In the genomic region with DNA sequence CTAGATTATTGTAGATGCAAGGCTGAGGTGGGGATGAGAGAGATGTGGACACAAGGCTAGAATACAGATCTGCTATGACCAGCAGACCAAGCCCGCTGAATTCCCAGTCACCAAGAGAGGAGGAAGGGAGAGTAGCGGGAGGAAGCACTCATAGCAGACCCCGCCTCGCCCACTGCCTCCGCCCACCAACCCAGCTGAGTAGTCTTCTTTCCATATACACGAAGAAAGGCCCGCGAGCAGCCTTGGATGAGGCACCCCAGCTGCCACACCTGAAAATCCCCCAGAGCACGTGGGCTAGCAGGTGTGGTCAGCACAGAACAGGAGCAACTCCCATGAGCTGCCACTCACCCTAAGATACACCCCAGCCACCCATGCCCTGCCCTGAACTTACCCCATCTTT, we compare ENCODE assay signal across 39 cellular contexts. TPM values are rescaled to one million over a fixed set of nuclear protein-coding genes. Genes with fewer than 3 reads are reported as not detected.
"Had no signal": no experiment of that assay in that cellular context is flagged by ENCODE, and none has a peak within 500 bp of the region (broad histone marks: within the 10 kb centered on the region; RNA-seq: fewer than 3 reads in every experiment).

No MANE protein-coding gene starts in this region.

- H3K27ac ChIP-seq: ascending aorta, breast epithelium, Peyer's patch, SJSA1, VCaP had no signal

- H3K27ac Mint-ChIP-seq: activated B cell treated with CpG ODN at 0.5 μM for 24 hours; activated CD4-positive, alpha-beta memory T cell treated with anti-CD3 and anti-CD28 coated beads for 36 hours; activated naive CD4-positive, alpha-beta T cell treated with anti-CD3 and anti-CD28 coated beads, Interleukin-2, amount 50 U/mL, for 24 hours; activated naive CD8-positive, alpha-beta T cell treated with anti-CD3 and anti-CD28 coated beads, Interleukin-2, amount 10 ng/mL, durations not matched to agents 7 days and 5 days; activated T-helper 2 cell treated with anti-CD3 and anti-CD28 coated beads, Interferon-gamma antibody, Interleukin-2, Interleukin-4, amounts not matched to agents 10 μg/mL and 5 μg/mL and 100 μg/mL, durations not matched to agents 14 hours and 24 hours and 36 hours; IgD-negative memory B cell; T-cell; T-helper 17 cell had no signal

- ATAC-seq: PC-3, T-cell, T-helper 17 cell had no signal

- H3K27me3 ChIP-seq: ascending aorta, breast epithelium, Peyer's patch, SJSA1 had no signal

- DNase-seq: activated B cell treated with CpG ODN at 0.5 μM for 24 hours; activated CD4-positive, alpha-beta memory T cell treated with anti-CD3 and anti-CD28 coated beads for 36 hours; activated CD4-positive, alpha-beta T cell treated with anti-CD3 and anti-CD28 coated beads for 4 hours; activated CD4-positive, alpha-beta T cell treated with anti-CD3 and anti-CD28 coated beads, Interleukin-2, amount 50 U/mL, for 1 hour; activated CD4-positive, CD25-positive, alpha-beta regulatory T cell treated with anti-CD3 and anti-CD28 coated beads, Interleukin-2, amount 50 U/mL, for 72 hours; activated CD8-positive, alpha-beta memory T cell treated with anti-CD3 and anti-CD28 coated beads, Interleukin-2, amount 50 U/mL, for 4 hours; activated gamma-delta T cell; activated naive CD4-positive, alpha-beta T cell treated with Interleukin-2 at 50 U/mL for 16 hours; activated naive CD8-positive, alpha-beta T cell treated with anti-CD3 and anti-CD28 coated beads, Interleukin-2, amount 10 ng/mL, durations not matched to agents 7 days and 5 days; activated T-cell treated with anti-CD3 and anti-CD28 coated beads for 4 hours; activated T-cell treated with anti-CD3 and anti-CD28 coated beads, Interleukin-2, amount 50 U/mL, for 48 hours; amygdala; Kasumi-1; KG1; MM.1S; MV-4-11; NCI-H1092; NCI-H1436 treated with DMSO at 0.1 percent for 48 hours; NCI-H1694 treated with DMSO at 0.1 percent for 48 hours; NCI-H2029; NCI-H345; NCI-H524 treated with DMSO at 0.1 percent for 48 hours; PC-3; RPMI8226; SHP77 treated with DMSO at 0.1 percent for 48 hours; SK-N-SH; T-cell; T-helper 17 cell; T-helper 9 cell had no signal

- H3K4me1 ChIP-seq: ascending aorta, breast epithelium, Peyer's patch, SJSA1 had no signal

- H3K4me3 Mint-ChIP-seq: activated B cell treated with CpG ODN at 0.5 μM for 24 hours; activated CD4-positive, alpha-beta memory T cell treated with anti-CD3 and anti-CD28 coated beads for 36 hours; activated naive CD4-positive, alpha-beta T cell treated with anti-CD3 and anti-CD28 coated beads, Interleukin-2, amount 50 U/mL, for 24 hours; activated naive CD8-positive, alpha-beta T cell treated with anti-CD3 and anti-CD28 coated beads, Interleukin-2, amount 10 ng/mL, durations not matched to agents 7 days and 5 days; T-cell; T-helper 17 cell had no signal

- H3K4me3 ChIP-seq: ascending aorta, breast epithelium, Peyer's patch, SJSA1 had no signal

- H3K4me1 Mint-ChIP-seq: activated B cell treated with CpG ODN at 0.5 μM for 24 hours; activated naive CD8-positive, alpha-beta T cell treated with anti-CD3 and anti-CD28 coated beads, Interleukin-2, amount 10 ng/mL, durations not matched to agents 7 days and 5 days had no signal

- H3K9me3 ChIP-seq: ascending aorta, breast epithelium, Peyer's patch, SJSA1, SK-N-SH had no signal

- H3K27me3 Mint-ChIP-seq: activated B cell treated with CpG ODN at 0.5 μM for 24 hours; activated CD4-positive, alpha-beta memory T cell treated with anti-CD3 and anti-CD28 coated beads for 36 hours; activated naive CD4-positive, alpha-beta T cell treated with anti-CD3 and anti-CD28 coated beads, Interleukin-2, amount 50 U/mL, for 24 hours; activated naive CD8-positive, alpha-beta T cell treated with anti-CD3 and anti-CD28 coated beads, Interleukin-2, amount 10 ng/mL, durations not matched to agents 7 days and 5 days; IgD-negative memory B cell; T-cell; T-helper 17 cell had no signal

- H3K9me3 Mint-ChIP-seq: activated B cell treated with CpG ODN at 0.5 μM for 24 hours; activated CD4-positive, alpha-beta memory T cell treated with anti-CD3 and anti-CD28 coated beads for 36 hours; activated naive CD4-positive, alpha-beta T cell treated with anti-CD3 and anti-CD28 coated beads, Interleukin-2, amount 50 U/mL, for 24 hours; activated naive CD8-positive, alpha-beta T cell treated with anti-CD3 and anti-CD28 coated beads, Interleukin-2, amount 10 ng/mL, durations not matched to agents 7 days and 5 days; activated T-helper 2 cell treated with anti-CD3 and anti-CD28 coated beads, Interferon-gamma antibody, Interleukin-2, Interleukin-4, amounts not matched to agents 10 μg/mL and 5 μg/mL and 100 μg/mL, durations not matched to agents 14 hours and 24 hours and 36 hours; IgD-negative memory B cell; T-cell had no signal

RNA-seq across cellular contexts. Expression of a gene that starts 7.9 kb away (rescaled TPM):
- total RNA-seq: activated CD4-positive, alpha-beta memory T cell treated with anti-CD3 and anti-CD28 coated beads for 36 hours; activated T-helper 2 cell treated with anti-CD3 and anti-CD28 coated beads, Interferon-gamma antibody, Interleukin-2, Interleukin-4, amounts not matched to agents 10 μg/mL and 5 μg/mL and 100 μg/mL, durations not matched to agents 14 hours and 24 hours and 36 hours; ascending aorta; breast epithelium; cardiac septum; NCI-H460; PC-3; Peyer's patch; SJSA1 had no signal

RNA-seq across cellular contexts. Expression of a gene that starts 30.3 kb away (rescaled TPM):
- total RNA-seq: activated B cell treated with CpG ODN at 0.5 μM for 24 hours had no signal

RNA-seq across cellular contexts. Expression of a gene that starts 31.1 kb away (rescaled TPM):
- total RNA-seq: activated B cell treated with CpG ODN at 0.5 μM for 24 hours; activated CD4-positive, alpha-beta memory T cell treated with anti-CD3 and anti-CD28 coated beads for 36 hours; activated naive CD8-positive, alpha-beta T cell treated with anti-CD3 and anti-CD28 coated beads, Interleukin-2, amount 10 ng/mL, durations not matched to agents 7 days and 5 days; activated T-helper 2 cell treated with anti-CD3 and anti-CD28 coated beads, Interferon-gamma antibody, Interleukin-2, Interleukin-4, amounts not matched to agents 10 μg/mL and 5 μg/mL and 100 μg/mL, durations not matched to agents 14 hours and 24 hours and 36 hours; ascending aorta; breast epithelium; NCI-H460; PC-3; Peyer's patch; SJSA1; T-cell; T-helper 17 cell had no signal
